Comparison of ENCODE assay signal across 34 cellular contexts in the genomic region with DNA sequence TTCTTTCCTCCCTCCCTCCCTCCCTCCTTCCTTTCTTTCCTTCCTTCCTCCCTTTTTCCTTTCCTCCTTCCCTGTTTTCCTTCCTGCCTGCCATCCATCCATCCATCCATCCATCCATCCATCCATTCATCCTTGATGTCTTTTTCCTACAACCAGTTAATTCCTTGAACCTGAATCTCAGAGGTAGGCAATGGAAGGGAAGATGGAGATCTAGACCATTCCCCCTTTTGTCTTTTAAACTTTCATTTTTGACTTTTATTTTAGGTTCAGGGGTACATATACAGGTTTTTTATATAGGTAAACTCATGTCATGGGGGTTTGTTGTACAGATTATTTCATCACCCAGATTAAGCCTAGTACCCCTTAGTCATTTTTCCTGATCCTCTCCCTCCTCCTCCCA.
DNase-seq lines count a peak whose midpoint lies in the region; ATAC-seq, FAIRE-seq and TF ChIP-seq lines count a peak whose summit lies in the region.
"Had no signal": no experiment of that assay in that cellular context is flagged by ENCODE, and none has a peak within 500 bp of the region (broad histone marks: within the 10 kb centered on the region; RNA-seq: fewer than 3 reads in every experiment).

No MANE protein-coding gene starts in this region.

- H3K4me3 Mint-ChIP-seq in Calu3 (ENCODE audit: low read depth, unreplicated experiment): no peak overlapping the region
- H3K4me3 Mint-ChIP-seq: B cell; CD14-positive monocyte; CD4-positive, alpha-beta memory T cell; CD4-positive, alpha-beta T cell; CD4-positive, CD25-positive, alpha-beta regulatory T cell; CD8-positive, alpha-beta memory T cell; CD8-positive, alpha-beta T cell had no signal

- no peak overlapping the region for H3K27ac Mint-ChIP-seq in Calu3 (ENCODE audit: unreplicated experiment)
- H3K27ac Mint-ChIP-seq: B cell; CD14-positive monocyte; CD4-positive, alpha-beta memory T cell; CD4-positive, alpha-beta T cell; CD4-positive, CD25-positive, alpha-beta regulatory T cell; CD8-positive, alpha-beta memory T cell; CD8-positive, alpha-beta T cell had no signal

- H3K4me1 Mint-ChIP-seq in Calu3 (ENCODE audit: low read depth, unreplicated experiment): peaks cover 9% of the 10 kb centered on the region
- H3K4me1 Mint-ChIP-seq: B cell; CD4-positive, alpha-beta memory T cell; CD4-positive, CD25-positive, alpha-beta regulatory T cell; CD8-positive, alpha-beta memory T cell had no signal

- H3K36me3 Mint-ChIP-seq in Calu3 (ENCODE audit: insufficient read depth, unreplicated experiment): no peaks in the 10 kb centered on the region
- H3K36me3 Mint-ChIP-seq: CD14-positive monocyte; CD4-positive, alpha-beta memory T cell; CD4-positive, CD25-positive, alpha-beta regulatory T cell; CD8-positive, alpha-beta T cell had no signal

- TF ChIP-seq CTCF in HepG2 (CRISPR knock-in tag; IDR thresholded peaks at IDR 0.05): no peak
- TF ChIP-seq CTCF in right lobe of liver (IDR thresholded peaks at IDR 0.05): no peak
- TF ChIP-seq CTCF in HEK293 (tag by site-specific recombination; IDR thresholded peaks at IDR 0.05): no peak
- TF ChIP-seq CTCF in K562 (IDR thresholded peaks at IDR 0.05 in 2 of 3, conservative IDR thresholded peaks at IDR 0.05 in 1 of 3; ENCODE audit: insufficient read depth in 2 of 3, low read depth in 1 of 3, low read length in 3 of 3): no peak
- no peak for TF ChIP-seq CTCF in Calu3 (IDR thresholded peaks at IDR 0.05; ENCODE audit: unreplicated experiment)
- TF ChIP-seq CTCF in uterus (IDR thresholded peaks at IDR 0.05): no peak

- H3K4me1 ChIP-seq in HepG2 (ENCODE audit: insufficient read depth, low read length): peaks cover 2% of the 10 kb centered on the region
- peaks cover 0 to 15% (median 0%) of the 10 kb centered on the region in 4 donors for H3K4me1 ChIP-seq in right lobe of liver
- no peaks in the 10 kb centered on the region for H3K4me1 ChIP-seq in HEK293 (ENCODE audit: control insufficient read depth, insufficient read depth, low read length)
- peaks cover 0 to 11% of the 10 kb centered on the region in 2 experiments; a peak in 3 of 5 replicates for H3K4me1 ChIP-seq in K562 (replicated peaks in 1 of 2; ENCODE audit: control insufficient read depth in 2 of 2, insufficient read depth in 2 of 2, low read length in 2 of 2)
- H3K4me1 ChIP-seq in uterus: no peaks in the 10 kb centered on the region
- H3K4me1 ChIP-seq: A549; BE2C; BLaER1; BLaER1 treated with 17β-estradiol and CSF1 and Interleukin-3, amounts not matched to agents 10 nM and 100 nM had no signal

- H2AFZ ChIP-seq in HepG2 (ENCODE audit: low read length): no peak overlapping the region
- no peak overlapping the region for H2AFZ ChIP-seq in K562 (ENCODE audit: low read depth, low read length)

- no peaks in the 10 kb centered on the region for H3K79me2 ChIP-seq in HepG2 (ENCODE audit: insufficient read depth, low read length)
- H3K79me2 ChIP-seq in K562 (ENCODE audit: control insufficient read depth, insufficient read depth, low read length): no peaks in the 10 kb centered on the region

- in situ Hi-C loops in HepG2 (cut with HindIII; ENCODE audit: extremely low pct_ligation_motif_present, low pct_unique_long_range_greater_than_20kb): no loop called here
- in situ Hi-C loops in K562 (cut with MboI): no loop called here

- H3K27me3 ChIP-seq in HepG2 (ENCODE audit: control insufficient read depth in 1 of 2, insufficient read depth in 2 of 2, low read length in 2 of 2) (no peaks in the 10 kb centered on the region), right lobe of liver (no peaks in the 10 kb centered on the region), K562 (ENCODE audit: control insufficient read depth in 2 of 2, insufficient read depth in 2 of 2, low read length in 2 of 2) (no peaks in the 10 kb centered on the region), uterus (no peaks in the 10 kb centered on the region)
- H3K27me3 ChIP-seq: BE2C; BLaER1; BLaER1 treated with 17β-estradiol and CSF1 and Interleukin-3, amounts not matched to agents 10 nM and 100 nM had no signal

- ATAC-seq in HepG2 (no peak), right lobe of liver (no peak), K562 (no peak)
- ATAC-seq: A549; CD8-positive, alpha-beta T cell had no signal

- peaks cover 3% of the 10 kb centered on the region for H3K9me3 Mint-ChIP-seq in Calu3 (ENCODE audit: low read depth, unreplicated experiment)
- H3K9me3 Mint-ChIP-seq: CD4-positive, alpha-beta memory T cell; CD4-positive, CD25-positive, alpha-beta regulatory T cell; CD8-positive, alpha-beta memory T cell; CD8-positive, alpha-beta T cell had no signal

- BruUV-seq in HepG2 (replicated peaks; lab: Mats Ljungman, UMichigan): no TSS peak
- BruUV-seq in K562 (replicated peaks; lab: Mats Ljungman, UMichigan): no TSS peak
- no TSS peak for BruUV-seq in Calu3 (replicated peaks; lab: Mats Ljungman, UMichigan)

- DNase-seq in HepG2 (ENCODE audit: low spot score) (no peak), right lobe of liver (no peak), K562 (ENCODE audit: extremely low read depth in 1 of 4, low spot score in 3 of 4) (no peak), Calu3 (no peak), uterus (no peak)
- DNase-seq: 8988T; ACHN; AML-193; BE2C; C1 segment of cervical spinal cord; Caco-2; CD4-positive, alpha-beta memory T cell; CD4-positive, alpha-beta T cell; CD4-positive, CD25-positive, alpha-beta regulatory T cell; CD8-positive, alpha-beta memory T cell; CD8-positive, alpha-beta T cell; COR-L47; DMS 273 treated with DMSO at 0.1 percent for 48 hours; DMS153; DMS53; DMS79; DMS79 treated with DMSO at 0.1 percent for 48 hours; DND-41; EL had no signal

- no peak for TF ChIP-seq RAD21 in HepG2 (CRISPR knock-in tag; IDR thresholded peaks at IDR 0.05)
- no peak for TF ChIP-seq RAD21 in K562 (CRISPR knock-in tag; conservative IDR thresholded peaks at IDR 0.05 in 1 of 2, IDR thresholded peaks at IDR 0.05 in 1 of 2)

- no peaks in the 10 kb centered on the region for H3K9me3 ChIP-seq in HepG2 (ENCODE audit: low read length)
- no peaks in the 10 kb centered on the region for H3K9me3 ChIP-seq in right lobe of liver
- H3K9me3 ChIP-seq in HEK293 (ENCODE audit: control insufficient read depth, insufficient read depth, low read depth, low read length): no peaks in the 10 kb centered on the region
- H3K9me3 ChIP-seq in K562 (replicated peaks; ENCODE audit: control insufficient read depth, insufficient read depth, low read depth, low read length): no peaks in the 10 kb centered on the region
- no peaks in the 10 kb centered on the region for H3K9me3 ChIP-seq in uterus
- H3K9me3 ChIP-seq: A549; BE2C; BLaER1; BLaER1 treated with 17β-estradiol and CSF1 and Interleukin-3, amounts not matched to agents 10 nM and 100 nM; Caco-2 had no signal

- POLR2A ChIA-PET in HepG2 (lab: Yijun Ruan, JAX): no interaction called here
- POLR2A ChIA-PET in HEK293 (lab: Yijun Ruan, JAX): no interaction called here
- POLR2A ChIA-PET in K562 (lab: Yijun Ruan, JAX): no interaction called here

- intact Hi-C loops in HepG2 (cut with micrococcal nuclease; ENCODE audit: unreplicated experiment) (no loop called here), right lobe of liver (cut with DNase I) (no loop called here), K562 (cut with micrococcal nuclease) (no loop called here), Calu3 (cut with micrococcal nuclease; ENCODE audit: unreplicated experiment) (no loop called here), uterus (cut with DNase I; ENCODE audit: low total_unique reads) (no loop called here)

- H3K4me3 ChIP-seq in HepG2 (replicated peaks in 1 of 3; ENCODE audit: insufficient read depth in 1 of 3, low read depth in 2 of 3, low read length in 3 of 3) (no peak overlapping the region), right lobe of liver (no peak overlapping the region), HEK293 (ENCODE audit: low read depth, low read length) (no peak overlapping the region), K562 (no peak overlapping the region), uterus (no peak overlapping the region)
- H3K4me3 ChIP-seq: A549; BLaER1; BLaER1 treated with 17β-estradiol and CSF1 and Interleukin-3, amounts not matched to agents 10 nM and 100 nM had no signal

- CTCF ChIA-PET in HepG2 (lab: Yijun Ruan, JAX; ENCODE audit: low intra/inter-chr PET ratio, low total read pairs) (no interaction called here), HEK293 (lab: Yijun Ruan, JAX) (no interaction called here), K562 (lab: Yijun Ruan, JAX; ENCODE audit: low intra/inter-chr PET ratio) (no interaction called here), Calu3 (lab: Charles Lee) (no interaction called here)

- no peak overlapping the region for H3K4me2 ChIP-seq in HepG2 (ENCODE audit: low read depth, low read length)
- H3K4me2 ChIP-seq in K562 (ENCODE audit: insufficient read depth, low read length): no peak overlapping the region
- H3K4me2 ChIP-seq: A549; BLaER1; BLaER1 treated with 17β-estradiol and CSF1 and Interleukin-3, amounts not matched to agents 10 nM and 100 nM had no signal

- no peak for FAIRE-seq in HepG2 (lab: Jason Lieb, UNC)
- no peak for FAIRE-seq in K562 (lab: Jason Lieb, UNC)
- FAIRE-seq: A204.1, A549, D721Med had no signal

- TF ChIP-seq EP300 in HepG2 (IDR thresholded peaks at IDR 0.05; ENCODE audit: low read depth in 2 of 2, low read length in 2 of 2) (no peak), HepG2 (CRISPR knock-in tag; IDR thresholded peaks at IDR 0.05; ENCODE audit: borderline replicate concordance) (no peak), K562 (IDR thresholded peaks at IDR 0.05; ENCODE audit: low read length) (no peak)

- no peak overlapping the region for H3K27ac ChIP-seq in HepG2 (ENCODE audit: extremely low read length, insufficient read depth, low read length)
- H3K27ac ChIP-seq in right lobe of liver: no peak overlapping the region
- H3K27ac ChIP-seq in HEK293 (ENCODE audit: extremely low read depth, low read depth, low read length): no peak overlapping the region
- H3K27ac ChIP-seq in K562 (ENCODE audit: extremely low read depth, low read depth, low read length): no peak overlapping the region
- no peak overlapping the region for H3K27ac ChIP-seq in uterus
- H3K27ac ChIP-seq: 22Rv1; A549; BLaER1; BLaER1 treated with 17β-estradiol and CSF1 and Interleukin-3, amounts not matched to agents 10 nM and 100 nM; C4-2B had no signal

- H3K36me3 ChIP-seq in HepG2 (replicated peaks in 1 of 2; ENCODE audit: control insufficient read depth in 1 of 2, insufficient read depth in 2 of 2, low read length in 2 of 2) (no peaks in the 10 kb centered on the region), right lobe of liver (no peaks in the 10 kb centered on the region), HEK293 (ENCODE audit: control insufficient read depth in 2 of 2, insufficient read depth in 1 of 2, low read length in 2 of 2) (no peaks in the 10 kb centered on the region), K562 (ENCODE audit: control insufficient read depth, insufficient read depth, low read length) (no peaks in the 10 kb centered on the region), uterus (no peaks in the 10 kb centered on the region)
- H3K36me3 ChIP-seq: BE2C; BLaER1; BLaER1 treated with 17β-estradiol and CSF1 and Interleukin-3, amounts not matched to agents 10 nM and 100 nM had no signal

- no peaks in the 10 kb centered on the region for H3K9me1 ChIP-seq in K562 (ENCODE audit: control insufficient read depth, insufficient read depth, low read length)

- H3K27me3 Mint-ChIP-seq in Calu3 (ENCODE audit: unreplicated experiment): no peaks in the 10 kb centered on the region

- TF ChIP-seq POLR2A in HepG2 (IDR thresholded peaks at IDR 0.05; ENCODE audit: insufficient read depth in 1 of 2, low read depth in 2 of 2, low read length in 2 of 2) (no peak), right lobe of liver (IDR thresholded peaks at IDR 0.05) (no peak), K562 (conservative IDR thresholded peaks at IDR 0.05) (no peak), uterus (IDR thresholded peaks at IDR 0.05) (no peak)

- no peak overlapping the region for H3K9ac ChIP-seq in HepG2 (ENCODE audit: insufficient read depth, low read depth, low read length)
- H3K9ac ChIP-seq in K562 (ENCODE audit: insufficient read depth in 1 of 2, low read depth in 2 of 2, low read length in 2 of 2): no peak overlapping the region
- H3K9ac ChIP-seq: BLaER1; BLaER1 treated with 17β-estradiol and CSF1 and Interleukin-3, amounts not matched to agents 10 nM and 100 nM had no signal

- H4K20me1 ChIP-seq in HepG2 (ENCODE audit: insufficient read depth, low read length) (no peaks in the 10 kb centered on the region; the same call in 1 of the 2 replicates), K562 (replicated peaks; ENCODE audit: control insufficient read depth, insufficient read depth, low read length) (no peaks in the 10 kb centered on the region)
- H4K20me1 ChIP-seq: BLaER1; BLaER1 treated with 17β-estradiol and CSF1 and Interleukin-3, amounts not matched to agents 10 nM and 100 nM had no signal
